ENCODE assay signal across 24 cellular contexts in genomic region chr17:43553501-43554018, GRCh38. TPM values are rescaled to one million over a fixed set of nuclear protein-coding genes. Genes with fewer than 3 reads are reported as not detected.
"Had no signal": no experiment of that assay in that cellular context is flagged by ENCODE, and none has a peak within 500 bp of the region (broad histone marks: within the 10 kb centered on the region; RNA-seq: fewer than 3 reads in every experiment).

No MANE protein-coding gene starts in this region.

- H3K4me1 Mint-ChIP-seq: immature natural killer cell had no signal

- H3K4me1 ChIP-seq: uterus had no signal

- H3K27ac Mint-ChIP-seq: activated naive CD8-positive, alpha-beta T cell; activated T-cell treated with anti-CD3 and anti-CD28 coated beads, Interleukin-2, amount 50 U/mL, for 24 hours; activated T-helper 17 cell treated with anti-CD3 and anti-CD28 coated beads, Interleukin-2, amount 50 U/mL, for 72 hours; immature natural killer cell; natural killer cell treated with Interleukin-12 subunit alpha and Interleukin-12 subunit beta and Interleukin-15 and Interleukin-18, amount 100 ng/mL, for 72 hours; stimulated activated naive B cell treated with anti-CD40 and anti-IgM and Interleukin-4, amounts not matched to agents 10 μg/mL and 1 μg/mL and 100 μg/mL, for 72 hours; T-helper 2 cell treated with Interferon-gamma antibody and Interleukin-4, amounts not matched to agents 5 μg/mL and 100 μg/mL, for 36 hours had no signal

- H3K36me3 Mint-ChIP-seq: natural killer cell treated with Interleukin-12 subunit alpha and Interleukin-12 subunit beta and Interleukin-15 and Interleukin-18, amount 100 ng/mL, for 72 hours had no signal

- DNase-seq: activated CD4-positive, alpha-beta T cell treated with anti-CD3 and anti-CD28 coated beads for 1 hour; activated CD4-positive, alpha-beta T cell treated with anti-CD3 and anti-CD28 coated beads, Interleukin-2, amount 50 U/mL, for 1 hour; activated T-cell treated with anti-CD3 and anti-CD28 coated beads, Interleukin-2, amount 50 U/mL, for 24 hours; central memory CD4-positive, alpha-beta T cell; dermis blood vessel endothelial cell; effector memory CD4-positive, alpha-beta T cell; foreskin melanocyte; immature natural killer cell; left ventricle myocardium inferior; mammary epithelial cell; midbrain; nucleus accumbens; posterior cingulate gyrus; stimulated activated CD4-positive, alpha-beta T cell treated with anti-CD3 and anti-CD28 coated beads, Interleukin-2, amount 100 ng/mL, for 48 hours; stimulated activated CD8-positive, alpha-beta memory T cell treated with anti-CD3 and anti-CD28 coated beads, Interleukin-4, amount 100 ng/mL, for 48 hours; stimulated activated naive B cell treated with anti-CD40 and anti-IgM and Interleukin-4, amounts not matched to agents 10 μg/mL and 1 μg/mL and 100 μg/mL, for 72 hours; uterus; WERI-Rb-1 had no signal

- H3K9me3 ChIP-seq: left ventricle myocardium inferior, transverse colon, uterus had no signal

- H3K4me3 ChIP-seq: left ventricle myocardium inferior, transverse colon, uterus had no signal

- H3K36me3 ChIP-seq: left ventricle myocardium inferior, transverse colon, uterus, WERI-Rb-1 had no signal

- ATAC-seq: activated T-helper 17 cell treated with anti-CD3 and anti-CD28 coated beads, Interleukin-2, amount 50 U/mL, for 72 hours; esophagus mucosa; natural killer cell treated with Interleukin-12 subunit alpha and Interleukin-12 subunit beta and Interleukin-15 and Interleukin-18, amount 100 ng/mL, for 72 hours; stimulated activated naive B cell treated with anti-CD40 and anti-IgM and Interleukin-4, amounts not matched to agents 10 μg/mL and 1 μg/mL and 100 μg/mL, for 72 hours had no signal

- H3K27me3 ChIP-seq: uterus had no signal

- H3K4me3 Mint-ChIP-seq: activated naive CD8-positive, alpha-beta T cell; activated T-cell treated with anti-CD3 and anti-CD28 coated beads, Interleukin-2, amount 50 U/mL, for 24 hours; activated T-helper 17 cell treated with anti-CD3 and anti-CD28 coated beads, Interleukin-2, amount 50 U/mL, for 72 hours; immature natural killer cell; natural killer cell treated with Interleukin-12 subunit alpha and Interleukin-12 subunit beta and Interleukin-15 and Interleukin-18, amount 100 ng/mL, for 72 hours; stimulated activated naive B cell treated with anti-CD40 and anti-IgM and Interleukin-4, amounts not matched to agents 10 μg/mL and 1 μg/mL and 100 μg/mL, for 72 hours; T-helper 2 cell treated with Interferon-gamma antibody and Interleukin-4, amounts not matched to agents 5 μg/mL and 100 μg/mL, for 36 hours had no signal

- H3K27ac ChIP-seq: left ventricle myocardium inferior, uterus, WERI-Rb-1 had no signal

- H3K9me3 Mint-ChIP-seq: activated T-cell treated with anti-CD3 and anti-CD28 coated beads, Interleukin-2, amount 50 U/mL, for 24 hours; activated T-helper 17 cell treated with anti-CD3 and anti-CD28 coated beads, Interleukin-2, amount 50 U/mL, for 72 hours; immature natural killer cell; natural killer cell treated with Interleukin-12 subunit alpha and Interleukin-12 subunit beta and Interleukin-15 and Interleukin-18, amount 100 ng/mL, for 72 hours; stimulated activated naive B cell treated with anti-CD40 and anti-IgM and Interleukin-4, amounts not matched to agents 10 μg/mL and 1 μg/mL and 100 μg/mL, for 72 hours; T-helper 2 cell treated with Interferon-gamma antibody and Interleukin-4, amounts not matched to agents 5 μg/mL and 100 μg/mL, for 36 hours had no signal

RNA-seq across cellular contexts. Expression of gene ETV4, which starts 7.4 kb away (rescaled TPM):
- polyA plus RNA-seq: immature natural killer cell had no signal
